20 cellular contexts compared by ENCODE assay signal in genomic region chr22:23077627-23078461, GRCh38. TPM values are rescaled to one million over a fixed set of nuclear protein-coding genes. Genes with fewer than 3 reads are reported as not detected.
DNase-seq lines count a peak whose midpoint lies in the region; ATAC-seq and TF ChIP-seq lines count a peak whose summit lies in the region.
"Had no signal": no experiment of that assay in that cellular context is flagged by ENCODE, and none has a peak within 500 bp of the region (broad histone marks: within the 10 kb centered on the region; RNA-seq: fewer than 3 reads in every experiment).

No MANE protein-coding gene starts in this region.

- DNase-seq in A172 (ENCODE audit: low spot score) (peak; percentile 1), HuH-7 (ENCODE audit: low spot score) (peak; percentile 52), WERI-Rb-1 (no peak), mucosa of gallbladder (ENCODE audit: low spot score) (peak; percentile 76), ovary (no peak), DMS114 treated with DMSO at 0.1 percent for 48 hours (lab: John Stamatoyannopoulos, UW; ENCODE audit: unreplicated experiment) (no peak), NAMALWA (ENCODE audit: low spot score) (no peak)
- DNase-seq: activated B cell treated with CpG ODN at 0.5 μM for 24 hours; activated CD4-positive, alpha-beta memory T cell treated with anti-CD3 and anti-CD28 coated beads for 36 hours; C1 segment of cervical spinal cord; KBM-7; MM.1S; NCI-H1694; NCI-H2227 treated with DMSO at 0.1 percent for 48 hours; NK-92 treated with Interleukin-12 subunit alpha and Interleukin-12 subunit beta, amount 100 ng/mL, for 24 hours; occipital lobe; retina had no signal

- WGBS in ovary, 3 donors = 82 to 89% (median 88%) methylated on average over 11 of the region's 11 CpGs

- no peaks in the 10 kb centered on the region for H3K4me1 ChIP-seq in ovary (ENCODE audit: insufficient read depth)

- H3K9me3 ChIP-seq in WERI-Rb-1 (ENCODE audit: severe bottlenecking) (no peaks in the 10 kb centered on the region), ovary (no peaks in the 10 kb centered on the region)

- H3K27me3 ChIP-seq in WERI-Rb-1 (ENCODE audit: insufficient read depth, low read depth, severe bottlenecking) = no peaks in the 10 kb centered on the region
- no peaks in the 10 kb centered on the region for H3K27me3 ChIP-seq in ovary

- no peak for TF ChIP-seq EP300 in ovary (IDR thresholded peaks at IDR 0.05)

- H3K36me3 ChIP-seq in WERI-Rb-1 (peaks cover 36% of the 10 kb centered on the region), ovary (no peaks in the 10 kb centered on the region)

- intact Hi-C loops in ovary (cut with DNase I) = no loop called here

- H3K27ac ChIP-seq in WERI-Rb-1 (no peak overlapping the region), ovary (no peak overlapping the region)
- H3K27ac ChIP-seq: coronary artery had no signal

- ATAC-seq in GM21367 (IDR thresholded peaks at IDR 0.05; ENCODE audit: unreplicated experiment) = no peak

- H3K4me3 ChIP-seq in WERI-Rb-1 (ENCODE audit: low read depth, low read length) = no peak overlapping the region
- no peak overlapping the region for H3K4me3 ChIP-seq in ovary
- H3K4me3 ChIP-seq: coronary artery, lung had no signal

- TF ChIP-seq CTCF in WERI-Rb-1 (IDR thresholded peaks at IDR 0.05; ENCODE audit: low read depth, low read length) = peak; percentile 25; the same call in 1 of the 2 replicates
- TF ChIP-seq CTCF in ovary (IDR thresholded peaks at IDR 0.05) = no peak

- TF ChIP-seq POLR2A in ovary (IDR thresholded peaks at IDR 0.05) = no peak

RNA-seq across cellular contexts. Expression of gene GNAZ, which starts 7.5 kb away (rescaled TPM):
- 8.5 and 8.8 TPM in 2 replicates for total RNA-seq in A172 (2014; rRNA removed; shearing (Covaris generic))
- total RNA-seq in mucosa of gallbladder (119 TPM), ovary (10 to 100 TPM; 11.1 to 40.8 (median 19.9) TPM)
- polyA plus RNA-seq in ovary = 1 to 10 TPM; 7.2 to 8.7 TPM

Comparison
In these comparisons a context has a peak if more than half of its experiments do, and no peak if none do; other contexts are left out.
1. DNase-seq: peak in A172 (single experiment), HuH-7 (single experiment) and mucosa of gallbladder (single experiment); none in WERI-Rb-1 (single experiment), ovary (0 of 5), DMS114 treated with DMSO at 0.1 percent for 48 hours (single experiment) and NAMALWA (single experiment).